Comparison of ENCODE assay signal across 1 cellular context in genomic region chr10:123147635-123148413, GRCh38.
TF ChIP-seq lines count a peak whose summit lies in the region.

TSS of gene HMX2 (plus strand) at chr10:123148136. CDS start at chr10:123148379, 243 bp downstream.

TF ChIP-seq in K562, 482 proteins besides CTCF, POLR2A, EP300 and RAD21 (continued from another document):
- no peak for TF ChIP-seq CHD7 (IDR thresholded peaks at IDR 0.05; ENCODE audit: low read depth, low read length)
- TF ChIP-seq ZNF717 (CRISPR knock-in tag; IDR thresholded peaks at IDR 0.05): no peak
- no peak for TF ChIP-seq NR2F6 (CRISPR knock-in tag; IDR thresholded peaks at IDR 0.05)
- no peak for TF ChIP-seq FOXA1 (IDR thresholded peaks at IDR 0.05; ENCODE audit: borderline replicate concordance)
- no peak for TF ChIP-seq NRF1 (conservative IDR thresholded peaks at IDR 0.05 in 1 of 2, IDR thresholded peaks at IDR 0.05 in 1 of 2)
- TF ChIP-seq CEBPG (CRISPR knock-in tag; IDR thresholded peaks at IDR 0.05): no peak
- no peak for TF ChIP-seq CEBPG (tag; conservative IDR thresholded peaks at IDR 0.05 in 1 of 2, IDR thresholded peaks at IDR 0.05 in 1 of 2)
- TF ChIP-seq ZNF586 (CRISPR knock-in tag; conservative IDR thresholded peaks at IDR 0.05): no peak
- no peak for TF ChIP-seq HNRNPL (IDR thresholded peaks at IDR 0.05; ENCODE audit: low read depth, low read length)
- no peak for TF ChIP-seq ZNF24 (IDR thresholded peaks at IDR 0.05)
- TF ChIP-seq, protein P1, sequence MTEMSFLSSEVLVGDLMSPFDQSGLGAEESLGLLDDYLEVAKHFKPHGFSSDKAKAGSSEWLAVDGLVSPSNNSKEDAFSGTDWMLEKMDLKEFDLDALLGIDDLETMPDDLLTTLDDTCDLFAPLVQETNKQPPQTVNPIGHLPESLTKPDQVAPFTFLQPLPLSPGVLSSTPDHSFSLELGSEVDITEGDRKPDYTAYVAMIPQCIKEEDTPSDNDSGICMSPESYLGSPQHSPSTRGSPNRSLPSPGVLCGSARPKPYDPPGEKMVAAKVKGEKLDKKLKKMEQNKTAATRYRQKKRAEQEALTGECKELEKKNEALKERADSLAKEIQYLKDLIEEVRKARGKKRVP (CRISPR knock-in tag; IDR thresholded peaks at IDR 0.05): no peak
- no peak for TF ChIP-seq PHB (CRISPR knock-in tag; IDR thresholded peaks at IDR 0.05)
- TF ChIP-seq, protein P2, sequence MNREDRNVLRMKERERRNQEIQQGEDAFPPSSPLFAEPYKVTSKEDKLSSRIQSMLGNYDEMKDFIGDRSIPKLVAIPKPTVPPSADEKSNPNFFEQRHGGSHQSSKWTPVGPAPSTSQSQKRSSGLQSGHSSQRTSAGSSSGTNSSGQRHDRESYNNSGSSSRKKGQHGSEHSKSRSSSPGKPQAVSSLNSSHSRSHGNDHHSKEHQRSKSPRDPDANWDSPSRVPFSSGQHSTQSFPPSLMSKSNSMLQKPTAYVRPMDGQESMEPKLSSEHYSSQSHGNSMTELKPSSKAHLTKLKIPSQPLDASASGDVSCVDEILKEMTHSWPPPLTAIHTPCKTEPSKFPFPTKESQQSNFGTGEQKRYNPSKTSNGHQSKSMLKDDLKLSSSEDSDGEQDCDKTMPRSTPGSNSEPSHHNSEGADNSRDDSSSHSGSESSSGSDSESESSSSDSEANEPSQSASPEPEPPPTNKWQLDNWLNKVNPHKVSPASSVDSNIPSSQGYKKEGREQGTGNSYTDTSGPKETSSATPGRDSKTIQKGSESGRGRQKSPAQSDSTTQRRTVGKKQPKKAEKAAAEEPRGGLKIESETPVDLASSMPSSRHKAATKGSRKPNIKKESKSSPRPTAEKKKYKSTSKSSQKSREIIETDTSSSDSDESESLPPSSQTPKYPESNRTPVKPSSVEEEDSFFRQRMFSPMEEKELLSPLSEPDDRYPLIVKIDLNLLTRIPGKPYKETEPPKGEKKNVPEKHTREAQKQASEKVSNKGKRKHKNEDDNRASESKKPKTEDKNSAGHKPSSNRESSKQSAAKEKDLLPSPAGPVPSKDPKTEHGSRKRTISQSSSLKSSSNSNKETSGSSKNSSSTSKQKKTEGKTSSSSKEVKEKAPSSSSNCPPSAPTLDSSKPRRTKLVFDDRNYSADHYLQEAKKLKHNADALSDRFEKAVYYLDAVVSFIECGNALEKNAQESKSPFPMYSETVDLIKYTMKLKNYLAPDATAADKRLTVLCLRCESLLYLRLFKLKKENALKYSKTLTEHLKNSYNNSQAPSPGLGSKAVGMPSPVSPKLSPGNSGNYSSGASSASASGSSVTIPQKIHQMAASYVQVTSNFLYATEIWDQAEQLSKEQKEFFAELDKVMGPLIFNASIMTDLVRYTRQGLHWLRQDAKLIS (CRISPR knock-in tag; IDR thresholded peaks at IDR 0.05): no peak
- peak; percentile 63; the same call in 1 of the 2 replicates for TF ChIP-seq L3MBTL2 (IDR thresholded peaks at IDR 0.05)
- no peak for TF ChIP-seq NFYB (IDR thresholded peaks at IDR 0.05; ENCODE audit: extremely low read depth, insufficient read length)
- no peak for TF ChIP-seq CEBPZ (IDR thresholded peaks at IDR 0.05; ENCODE audit: borderline replicate concordance, low read depth, low read length)
